ENCODE assay signal across 1 cellular context in genomic region chr2:107264184-107264583, GRCh38.
TF ChIP-seq lines count a peak whose summit lies in the region.

No MANE protein-coding gene starts in this region.

TF ChIP-seq in GM23338, 12 proteins besides CTCF, POLR2A, EP300 and RAD21 (continued from another document):
- TF ChIP-seq ZNF462 (CRISPR knock-in tag; IDR thresholded peaks at IDR 0.05) (no peak), JUNB (IDR thresholded peaks at IDR 0.05; ENCODE audit: unreplicated experiment) (no peak), CREB1 (CRISPR knock-in tag; IDR thresholded peaks at IDR 0.05; ENCODE audit: low read depth) (no peak)
